In the genomic region with DNA sequence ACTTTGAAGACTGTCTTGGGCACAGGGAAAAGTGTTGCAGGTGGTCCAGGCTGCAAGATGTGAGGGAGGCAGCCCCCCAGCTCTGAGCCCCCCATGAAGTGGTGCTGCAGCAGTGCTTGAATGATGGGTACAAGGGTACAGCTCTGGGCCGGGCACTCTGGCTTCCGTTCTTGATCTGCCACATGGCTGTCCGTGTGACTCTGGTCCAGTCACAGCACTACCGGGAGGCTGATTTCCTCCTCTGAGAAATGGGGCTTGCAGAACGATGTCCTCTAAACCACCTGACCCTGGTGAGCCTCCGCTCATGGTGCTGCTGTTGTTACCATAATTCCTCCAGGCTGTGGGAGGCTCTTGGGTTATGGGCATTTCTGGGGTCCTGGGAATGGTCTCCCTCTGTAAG, we compare ENCODE assay signal across 19 cellular contexts.
DNase-seq lines count a peak whose midpoint lies in the region; ATAC-seq, FAIRE-seq and TF ChIP-seq lines count a peak whose summit lies in the region.
"Had no signal": no experiment of that assay in that cellular context is flagged by ENCODE, and none has a peak within 500 bp of the region (broad histone marks: within the 10 kb centered on the region; RNA-seq: fewer than 3 reads in every experiment).

No MANE protein-coding gene starts in this region.

- H3K36me3 ChIP-seq in heart right ventricle (peaks cover 0 to 61% (median 0%) of the 10 kb centered on the region in 9 donors), kidney (ENCODE audit: control insufficient read depth in 1 of 2, insufficient read depth in 2 of 2, low read length in 2 of 2) (no peaks in the 10 kb centered on the region), aorta (ENCODE audit: control insufficient read depth in 1 of 2, insufficient read depth in 2 of 2, low read length in 1 of 2) (no peaks in the 10 kb centered on the region)
- H3K36me3 ChIP-seq: BLaER1, HAP-1 had no signal

- no peaks in the 10 kb centered on the region for H3K9me3 ChIP-seq in heart right ventricle
- no peaks in the 10 kb centered on the region for H3K9me3 ChIP-seq in kidney (ENCODE audit: control insufficient read depth in 1 of 2, low read length in 2 of 2)
- H3K9me3 ChIP-seq in aorta (ENCODE audit: control insufficient read depth, low read length), result no peaks in the 10 kb centered on the region
- H3K9me3 ChIP-seq: BLaER1, HAP-1 had no signal

- H3K27me3 Mint-ChIP-seq in nephron progenitor cell (ENCODE audit: low read depth, poor library complexity), result no peaks in the 10 kb centered on the region

- H3K9ac ChIP-seq in kidney (ENCODE audit: low read length in 2 of 2), result no peak overlapping the region
- H3K9ac ChIP-seq: BLaER1, GM23248 had no signal

- peak; percentile 33 for DNase-seq in Right ventricle myocardium inferior (ENCODE audit: missing footprints)
- no peak for DNase-seq in heart right ventricle
- DNase-seq in epithelial cell of prostate (ENCODE audit: low read depth, low spot score), result no peak
- peak; percentile 35 for DNase-seq in kidney
- peak; percentile 13 to 69 for DNase-seq in aorta
- no peak for DNase-seq in nephron progenitor cell
- DNase-seq: 8988T; CD4-positive, alpha-beta memory T cell; DMS79; GDM1; GM23248 had no signal

- H3K36me3 Mint-ChIP-seq in nephron progenitor cell (ENCODE audit: low read depth), result no peaks in the 10 kb centered on the region
- H3K36me3 Mint-ChIP-seq: CD14-positive monocyte; CD4-positive, alpha-beta memory T cell had no signal

- peaks cover 12% of the 10 kb centered on the region for H3K4me1 Mint-ChIP-seq in nephron progenitor cell
- H3K4me1 Mint-ChIP-seq: CD14-positive monocyte; CD4-positive, alpha-beta memory T cell had no signal

- 89 to 97% methylated on average over 6 of the region's 6 CpGs for WGBS in heart right ventricle, 2 donors
- WGBS in aorta, 2 donors, result 92 to 94% methylated on average over 6 of the region's 6 CpGs

- TF ChIP-seq CTCF in heart right ventricle (IDR thresholded peaks at IDR 0.05), result no peak
- TF ChIP-seq CTCF in kidney (IDR thresholded peaks at IDR 0.05; ENCODE audit: borderline replicate concordance, extremely low read depth, insufficient read depth), result no peak
- TF ChIP-seq CTCF in nephron progenitor cell (IDR thresholded peaks at IDR 0.05), result no peak

- H3K4me1 ChIP-seq in heart right ventricle, result no peaks in the 10 kb centered on the region
- no peaks in the 10 kb centered on the region for H3K4me1 ChIP-seq in kidney (ENCODE audit: control insufficient read depth in 1 of 2, insufficient read depth in 1 of 2, low read depth in 1 of 2, low read length in 2 of 2)
- no peaks in the 10 kb centered on the region for H3K4me1 ChIP-seq in aorta (ENCODE audit: control insufficient read depth in 1 of 2, insufficient read depth in 2 of 2, low read length in 2 of 2)
- H3K4me1 ChIP-seq: HAP-1 had no signal

- ATAC-seq in Right ventricle myocardium inferior (no peak), heart right ventricle (no peak), aorta (ENCODE audit: low FRiP score) (no peak), HG02970 (IDR thresholded peaks at IDR 0.05; ENCODE audit: low FRiP score, unreplicated experiment) (no peak), HG03135 (IDR thresholded peaks at IDR 0.05; ENCODE audit: unreplicated experiment) (no peak)

- H3K4me3 ChIP-seq in heart right ventricle (no peak overlapping the region), kidney (ENCODE audit: low read length in 2 of 2) (no peak overlapping the region), aorta (ENCODE audit: low read length in 2 of 2) (no peak overlapping the region)
- H3K4me3 ChIP-seq: BLaER1, GM23248, HAP-1 had no signal

- H3K27me3 ChIP-seq in heart right ventricle (no peaks in the 10 kb centered on the region), aorta (ENCODE audit: control insufficient read depth in 1 of 2, insufficient read depth in 2 of 2, low read length in 1 of 2) (no peaks in the 10 kb centered on the region)
- H3K27me3 ChIP-seq: BLaER1 had no signal

- H3K9me3 Mint-ChIP-seq in nephron progenitor cell, result no peaks in the 10 kb centered on the region
- H3K9me3 Mint-ChIP-seq: CD14-positive monocyte had no signal

- no peak for FAIRE-seq in kidney (lab: Jason Lieb, UNC)
- FAIRE-seq: GM12892, GM18507 had no signal

- H3K27ac ChIP-seq in heart right ventricle (no peak overlapping the region), epithelial cell of prostate (peak overlapping the region; percentile 84), kidney (ENCODE audit: low read depth in 2 of 2, low read length in 2 of 2) (no peak overlapping the region), aorta (ENCODE audit: low read depth in 1 of 2, low read length in 2 of 2) (no peak overlapping the region)
- H3K27ac ChIP-seq: BLaER1, GM23248, HL-60 had no signal

- intact Hi-C loops in Right ventricle myocardium inferior (cut with DNase I), result no loop called here
- intact Hi-C loops in heart right ventricle (cut with DNase I), result no loop called here
- intact Hi-C loops in kidney (cut with DNase I), result no loop called here
- intact Hi-C loops in aorta (cut with DNase I), result no loop called here

- no peak overlapping the region for H3K27ac Mint-ChIP-seq in nephron progenitor cell

- no peak overlapping the region for H3K4me3 Mint-ChIP-seq in nephron progenitor cell
- H3K4me3 Mint-ChIP-seq: CD14-positive monocyte; CD4-positive, alpha-beta memory T cell had no signal

Comparison
In these comparisons a context has a peak if more than half of its experiments do, and no peak if none do; other contexts are left out.
1. DNase-seq: peak in Right ventricle myocardium inferior (single experiment), kidney (single experiment) and aorta (2 of 2); none in heart right ventricle (0 of 2), epithelial cell of prostate (single experiment) and nephron progenitor cell (single experiment).